ENCODE assay signal across 1 cellular context in genomic region chr1:90706437-90707362, GRCh38.
TF ChIP-seq lines count a peak whose summit lies in the region.

No MANE protein-coding gene starts in this region.

TF ChIP-seq in H1, 55 proteins besides CTCF, POLR2A, EP300 and RAD21 (continued from another document):
- TF ChIP-seq NANOG (IDR thresholded peaks at IDR 0.05; ENCODE audit: insufficient read depth, low read depth, low read length, poor library complexity, severe bottlenecking): no peak
- TF ChIP-seq TAF1 (IDR thresholded peaks at IDR 0.05; ENCODE audit: low read depth, low read length): no peak
- no peak for TF ChIP-seq SRF (IDR thresholded peaks at IDR 0.05; ENCODE audit: low read depth, low read length)
- TF ChIP-seq KDM5A (IDR thresholded peaks at IDR 0.05; ENCODE audit: low read length): no peak
- no peak for TF ChIP-seq MAX (IDR thresholded peaks at IDR 0.05)
- TF ChIP-seq BCL11A (IDR thresholded peaks at IDR 0.05; ENCODE audit: low read depth in 2 of 2, low read length in 2 of 2): no peak
- no peak for TF ChIP-seq TAF7 (optimal IDR thresholded peaks at IDR 0.05; ENCODE audit: borderline replicate concordance, low read depth, low read length)
- no peak for TF ChIP-seq SP4 (IDR thresholded peaks at IDR 0.05; ENCODE audit: low read length)
- no peak for TF ChIP-seq YY1 (IDR thresholded peaks at IDR 0.05; ENCODE audit: low read depth, low read length)
- TF ChIP-seq HDAC6 (IDR thresholded peaks at IDR 0.05; ENCODE audit: low read depth, low read length): no peak
- TF ChIP-seq ATF3 (IDR thresholded peaks at IDR 0.05; ENCODE audit: insufficient read depth, low read depth, low read length): no peak
- peak; percentile 86 for TF ChIP-seq EZH2 (IDR thresholded peaks at IDR 0.05; ENCODE audit: low read depth, low read length, severe bottlenecking)
- no peak for TF ChIP-seq HDAC2 (IDR thresholded peaks at IDR 0.05; ENCODE audit: borderline replicate concordance in 1 of 2, low read depth in 2 of 2, low read length in 2 of 2)
- no peak for TF ChIP-seq JUN (IDR thresholded peaks at IDR 0.05; ENCODE audit: low read depth, low read length)
- peak; percentile 66 for TF ChIP-seq KDM4A (IDR thresholded peaks at IDR 0.05; ENCODE audit: low read depth, low read length, severe bottlenecking)
- TF ChIP-seq EGR1 (IDR thresholded peaks at IDR 0.05; ENCODE audit: borderline replicate concordance, low read depth, low read length): no peak
- TF ChIP-seq GABPA (IDR thresholded peaks at IDR 0.05; ENCODE audit: borderline replicate concordance, insufficient read depth, low read length): no peak
- no peak for TF ChIP-seq SIN3A (conservative IDR thresholded peaks at IDR 0.05 in 1 of 2, IDR thresholded peaks at IDR 0.05 in 1 of 2; ENCODE audit: low read depth in 1 of 2, low read length in 2 of 2)
- no peak for TF ChIP-seq USF2 (IDR thresholded peaks at IDR 0.05; ENCODE audit: low read length)
- TF ChIP-seq TEAD4 (IDR thresholded peaks at IDR 0.05; ENCODE audit: low read depth, low read length): no peak
- TF ChIP-seq MAFK (IDR thresholded peaks at IDR 0.05; ENCODE audit: low read depth, low read length): no peak
- TF ChIP-seq CHD7 (IDR thresholded peaks at IDR 0.05; ENCODE audit: insufficient replicate concordance, low read length): no peak
- no peak for TF ChIP-seq GTF2F1 (IDR thresholded peaks at IDR 0.05; ENCODE audit: borderline replicate concordance, low read depth, low read length)
- TF ChIP-seq TCF12 (IDR thresholded peaks at IDR 0.05; ENCODE audit: low read depth, low read length): no peak
- TF ChIP-seq ZNF274 (IDR thresholded peaks at IDR 0.05; ENCODE audit: borderline replicate concordance, extremely low read depth, low read length): no peak
- TF ChIP-seq POLR2AphosphoS5 (IDR thresholded peaks at IDR 0.05; ENCODE audit: low read depth, low read length): no peak
- TF ChIP-seq SP2 (IDR thresholded peaks at IDR 0.05; ENCODE audit: low read length): no peak
- no peak for TF ChIP-seq E2F6 (IDR thresholded peaks at IDR 0.05)
- TF ChIP-seq SP1 (IDR thresholded peaks at IDR 0.05; ENCODE audit: low read depth, low read length): no peak
- TF ChIP-seq CTBP2 (IDR thresholded peaks at IDR 0.05; ENCODE audit: borderline replicate concordance, insufficient read depth, insufficient read length, low read length): no peak
- TF ChIP-seq RBBP5 (IDR thresholded peaks at IDR 0.05; ENCODE audit: borderline replicate concordance, low read depth, low read length): peak; percentile 88; the same call in 1 of the 2 replicates
- TF ChIP-seq PHF8 (conservative IDR thresholded peaks at IDR 0.05; ENCODE audit: low read depth, low read length): no peak
- no peak for TF ChIP-seq KDM1A (IDR thresholded peaks at IDR 0.05; ENCODE audit: borderline replicate concordance, low read length)
- no peak for TF ChIP-seq BRCA1 (IDR thresholded peaks at IDR 0.05; ENCODE audit: low read depth, low read length)
- no peak for TF ChIP-seq SIRT6 (IDR thresholded peaks at IDR 0.05; ENCODE audit: low read length)
- TF ChIP-seq ASH2L (IDR thresholded peaks at IDR 0.05; ENCODE audit: low read length): peak; percentile 40
- TF ChIP-seq SIX5 (IDR thresholded peaks at IDR 0.05; ENCODE audit: low read depth, low read length): no peak
- no peak for TF ChIP-seq BACH1 (IDR thresholded peaks at IDR 0.05; ENCODE audit: low read length)
- no peak for TF ChIP-seq CEBPB (IDR thresholded peaks at IDR 0.05; ENCODE audit: low read depth, low read length)
- no peak for TF ChIP-seq SAP30 (IDR thresholded peaks at IDR 0.05; ENCODE audit: insufficient read depth, insufficient replicate concordance, low read length)
- TF ChIP-seq CBX5 (IDR thresholded peaks at IDR 0.05; ENCODE audit: low read depth, low read length): no peak
- TF ChIP-seq JUND (IDR thresholded peaks at IDR 0.05; ENCODE audit: low read length): no peak
- peak; percentile 84 for TF ChIP-seq RNF2 (IDR thresholded peaks at IDR 0.05; ENCODE audit: borderline replicate concordance, low read depth, low read length, missing control alignments, poor library complexity, severe bottlenecking)
- TF ChIP-seq FOSL1 (IDR thresholded peaks at IDR 0.05; ENCODE audit: insufficient read depth, low read depth, low read length): no peak
- no peak for TF ChIP-seq NRF1 (IDR thresholded peaks at IDR 0.05; ENCODE audit: low read depth, low read length)
- TF ChIP-seq SUZ12 (IDR thresholded peaks at IDR 0.05; ENCODE audit: low read length): peak; percentile 84
